18 cellular contexts compared by ENCODE assay signal in genomic region chr13:86810385-86810784, GRCh38.
DNase-seq lines count a peak whose midpoint lies in the region; ATAC-seq and TF ChIP-seq lines count a peak whose summit lies in the region.
"Had no signal": no experiment of that assay in that cellular context is flagged by ENCODE, and none has a peak within 500 bp of the region (broad histone marks: within the 10 kb centered on the region; RNA-seq: fewer than 3 reads in every experiment).

No MANE protein-coding gene starts in this region.

- no TSS peak for BruUV-seq in PC-3 (replicated peaks; lab: Mats Ljungman, UMichigan)

- intact Hi-C loops in PC-3 (cut with micrococcal nuclease) = no loop called here
- intact Hi-C loops in left ventricle myocardium superior (cut with micrococcal nuclease) = no loop called here
- intact Hi-C loops in activated naive CD4-positive, alpha-beta T cell treated with anti-CD3 and anti-CD28 coated beads for 36 hours (cut with micrococcal nuclease) = no loop called here

- H3K4me2 ChIP-seq in neural progenitor cell = peak overlapping the region; percentile 1
- H3K4me2 ChIP-seq in PC-3 (ENCODE audit: low read length) = no peak overlapping the region
- H3K4me2 ChIP-seq: KMS-11 had no signal

- H3K79me2 ChIP-seq in neural progenitor cell (ENCODE audit: low read depth) = no peaks in the 10 kb centered on the region
- H3K79me2 ChIP-seq in PC-3 (ENCODE audit: low read length) = no peaks in the 10 kb centered on the region

- TF ChIP-seq CTCF in neural progenitor cell (IDR thresholded peaks at IDR 0.05) (no peak), PC-3 (conservative IDR thresholded peaks at IDR 0.05; ENCODE audit: low read depth, low read length) (no peak)

- peaks cover 6% of the 10 kb centered on the region for H3K4me1 Mint-ChIP-seq in neural progenitor cell
- H3K4me1 Mint-ChIP-seq in activated naive CD4-positive, alpha-beta T cell treated with anti-CD3 and anti-CD28 coated beads for 36 hours (ENCODE audit: low read depth) = no peaks in the 10 kb centered on the region

- H3K36me3 ChIP-seq in neural progenitor cell (no peaks in the 10 kb centered on the region), PC-3 (ENCODE audit: low read depth, low read length) (no peaks in the 10 kb centered on the region)
- H3K36me3 ChIP-seq: MG63 had no signal

- H3K9me3 ChIP-seq in neural progenitor cell (ENCODE audit: low read depth) = no peaks in the 10 kb centered on the region
- no peaks in the 10 kb centered on the region for H3K9me3 ChIP-seq in PC-3 (ENCODE audit: low read length)
- H3K9me3 ChIP-seq: MG63 had no signal

- H3K4me1 ChIP-seq in neural progenitor cell = peaks cover 17% of the 10 kb centered on the region
- no peaks in the 10 kb centered on the region for H3K4me1 ChIP-seq in PC-3 (ENCODE audit: insufficient read depth, low read length)

- H4K20me1 ChIP-seq in neural progenitor cell (ENCODE audit: low read depth) = no peaks in the 10 kb centered on the region
- no peaks in the 10 kb centered on the region for H4K20me1 ChIP-seq in PC-3 (ENCODE audit: low read length)

- H3F3A ChIP-seq in neural progenitor cell (ENCODE audit: low read depth) = peaks cover 7% of the 10 kb centered on the region
- H3F3A ChIP-seq in PC-3 (ENCODE audit: low read length, unreplicated experiment) = no peaks in the 10 kb centered on the region

- DNase-seq in NOMO-1 treated with DMSO at 0.1 percent for 48 hours (lab: John Stamatoyannopoulos, UW; ENCODE audit: unreplicated experiment) (peak; percentile 41), NOMO-1 treated with dmso at 0.1 percent for 144 hours (lab: John Stamatoyannopoulos, UW; ENCODE audit: unreplicated experiment) (no peak), SK-MEL-5 (ENCODE audit: low read depth, low spot score) (peak; percentile 70), neural progenitor cell (ENCODE audit: low spot score) (no peak), PC-3 (no peak), SKM-1 treated with dmso at 0.1 percent for 144 hours (lab: John Stamatoyannopoulos, UW; ENCODE audit: unreplicated experiment) (no peak), left ventricle myocardium superior (no peak)
- no peak for DNase-seq in activated naive CD4-positive, alpha-beta T cell treated with anti-CD3 and anti-CD28 coated beads for 36 hours
- DNase-seq: C1 segment of cervical spinal cord, DMS153, HFFc6, MG63, NCI-H1105 treated with DMSO at 0.1 percent for 48 hours, NCI-H1694 treated with DMSO at 0.1 percent for 48 hours, NCI-H446 treated with DMSO at 0.1 percent for 48 hours, NCI-H748 treated with DMSO at 0.1 percent for 48 hours, SIG-M5 had no signal

- H3K9ac ChIP-seq in neural progenitor cell = no peak overlapping the region
- H3K9ac ChIP-seq in PC-3 (ENCODE audit: low read length) = no peak overlapping the region
- H3K9ac ChIP-seq: KMS-11 had no signal

- no peaks in the 10 kb centered on the region for H3K27me3 Mint-ChIP-seq in neural progenitor cell (ENCODE audit: insufficient read depth, low read depth)
- no peaks in the 10 kb centered on the region for H3K27me3 Mint-ChIP-seq in activated naive CD4-positive, alpha-beta T cell treated with anti-CD3 and anti-CD28 coated beads for 36 hours (ENCODE audit: low read depth)

- H3K4me3 ChIP-seq in neural progenitor cell (no peak overlapping the region), PC-3 (ENCODE audit: low read length) (no peak overlapping the region)
- H3K4me3 ChIP-seq: MG63 had no signal

- no peaks in the 10 kb centered on the region for H3K27me3 ChIP-seq in neural progenitor cell
- H3K27me3 ChIP-seq in PC-3 (ENCODE audit: low read length) = no peaks in the 10 kb centered on the region
- H3K27me3 ChIP-seq: MG63 had no signal

- POLR2A ChIA-PET in PC-3 (lab: Charles Lee; ENCODE audit: unreplicated experiment) = no interaction called here

- H3K4me3 Mint-ChIP-seq in neural progenitor cell = no peak overlapping the region
- H3K4me3 Mint-ChIP-seq in activated naive CD4-positive, alpha-beta T cell treated with anti-CD3 and anti-CD28 coated beads for 36 hours = no peak overlapping the region
- H3K4me3 Mint-ChIP-seq: HFFc6 had no signal

- no peaks in the 10 kb centered on the region for H3K9me2 ChIP-seq in PC-3 (replicated peaks; ENCODE audit: low read length)

- no peaks in the 10 kb centered on the region for H3K9me3 Mint-ChIP-seq in neural progenitor cell
- H3K9me3 Mint-ChIP-seq in activated naive CD4-positive, alpha-beta T cell treated with anti-CD3 and anti-CD28 coated beads for 36 hours = peaks cover 5% of the 10 kb centered on the region

- H3K36me3 Mint-ChIP-seq in neural progenitor cell = no peaks in the 10 kb centered on the region
- no peaks in the 10 kb centered on the region for H3K36me3 Mint-ChIP-seq in activated naive CD4-positive, alpha-beta T cell treated with anti-CD3 and anti-CD28 coated beads for 36 hours (ENCODE audit: low read depth)

- ATAC-seq in PC-3 (no peak), left ventricle myocardium superior (no peak)

- H2AFZ ChIP-seq in neural progenitor cell (replicated peaks) (peak overlapping the region; percentile 78), PC-3 (ENCODE audit: low read length) (no peak overlapping the region)

- in situ Hi-C loops in SK-MEL-5 (cut with HindIII; ENCODE audit: low pct_unique_long_range_greater_than_20kb, low sequenced_read_pairs) = no loop called here

- CTCF ChIA-PET in PC-3 (lab: Charles Lee) = no interaction called here
- CTCF ChIA-PET in activated naive CD4-positive, alpha-beta T cell treated with anti-CD3 and anti-CD28 coated beads for 36 hours (lab: Charles Lee) = no interaction called here

- H3K27ac Mint-ChIP-seq in neural progenitor cell = no peak overlapping the region
- H3K27ac Mint-ChIP-seq in activated naive CD4-positive, alpha-beta T cell treated with anti-CD3 and anti-CD28 coated beads for 36 hours = no peak overlapping the region
- H3K27ac Mint-ChIP-seq: HFFc6 had no signal

- H3K27ac ChIP-seq in neural progenitor cell (peak overlapping the region; percentile 42), PC-3 (ENCODE audit: low read length) (no peak overlapping the region)
- H3K27ac ChIP-seq: KMS-11 had no signal

Comparison
In these comparisons a context has a peak if more than half of its experiments do, and no peak if none do; other contexts are left out.
1. DNase-seq: peak in NOMO-1 treated with DMSO at 0.1 percent for 48 hours (single experiment) and SK-MEL-5 (single experiment); none in NOMO-1 treated with dmso at 0.1 percent for 144 hours (single experiment), neural progenitor cell (single experiment), PC-3 (single experiment), SKM-1 treated with dmso at 0.1 percent for 144 hours (single experiment), left ventricle myocardium superior (single experiment) and activated naive CD4-positive, alpha-beta T cell treated with anti-CD3 and anti-CD28 coated beads for 36 hours (single experiment).